In genomic region chr6:551829-552350, GRCh38 we compare ENCODE assay signal across 17 cellular contexts.
A peak's percentile ranks its signal among the peaks of the same experiment; 100 is the strongest.
DNase-seq lines count a peak whose midpoint lies in the region; ATAC-seq, FAIRE-seq and TF ChIP-seq lines count a peak whose summit lies in the region.
"Had no signal": no experiment of that assay in that cellular context is flagged by ENCODE, and none has a peak within 500 bp of the region (broad histone marks: within the 10 kb centered on the region; RNA-seq: fewer than 3 reads in every experiment).

No MANE protein-coding gene starts in this region.

- H2BK15ac ChIP-seq in H1 (ENCODE audit: low read length) = no peak overlapping the region

- no peaks in the 10 kb centered on the region for H3K9me3 ChIP-seq in HUES64 (ENCODE audit: insufficient read depth, low read depth, low read length)
- H3K9me3 ChIP-seq in H1 (ENCODE audit: insufficient read depth in 2 of 2, low read depth in 1 of 2, low read length in 1 of 2) = no peaks in the 10 kb centered on the region
- H3K9me3 ChIP-seq in trophoblast cell (ENCODE audit: insufficient read depth, low read depth, low read length) = no peaks in the 10 kb centered on the region

- FAIRE-seq in H1 (lab: Jason Lieb, UNC) = no peak

- no peaks in the 10 kb centered on the region for H3K23me2 ChIP-seq in H1 (ENCODE audit: low read depth, low read length)

- H2AFZ ChIP-seq in H1 (ENCODE audit: low read length) (no peak overlapping the region), trophoblast cell (ENCODE audit: insufficient read depth, low read length, poor library complexity) (no peak overlapping the region)
- H2AFZ ChIP-seq: GM23248 had no signal

- H3K4ac ChIP-seq in H1 (replicated peaks; ENCODE audit: insufficient read length, low read depth, low read length) = no peak overlapping the region
- H3K4ac ChIP-seq in trophoblast cell (ENCODE audit: low read depth, low read length) = no peak overlapping the region

- H3K4me1 Mint-ChIP-seq in activated T-cell treated with anti-CD3 and anti-CD28 coated beads, Interleukin-2, amount 50 U/mL, for 72 hours (ENCODE audit: low read depth) = peaks cover 67% of the 10 kb centered on the region

- no peaks in the 10 kb centered on the region for H3K79me1 ChIP-seq in H1 (ENCODE audit: low read depth, low read length)
- no peaks in the 10 kb centered on the region for H3K79me1 ChIP-seq in trophoblast cell (ENCODE audit: low read length)

- POLR2A ChIA-PET in H1 (lab: Charles Lee; ENCODE audit: partially characterized antibody) = no interaction called here

- H3K27me3 ChIP-seq in HUES64 (ENCODE audit: insufficient read depth, low read length) (no peaks in the 10 kb centered on the region), H1 (replicated peaks in 1 of 4; ENCODE audit: control insufficient read depth in 3 of 4, extremely low read depth in 1 of 4, insufficient read depth in 3 of 4, low read length in 3 of 4) (no peaks in the 10 kb centered on the region), trophoblast cell (ENCODE audit: insufficient read depth, low read length) (no peaks in the 10 kb centered on the region)

- no peaks in the 10 kb centered on the region for H3K27me3 Mint-ChIP-seq in activated T-cell treated with anti-CD3 and anti-CD28 coated beads, Interleukin-2, amount 50 U/mL, for 72 hours (ENCODE audit: low read depth)
- H3K27me3 Mint-ChIP-seq: CD4-positive, CD25-positive, alpha-beta regulatory T cell; IgD-negative memory B cell had no signal

- no peaks in the 10 kb centered on the region for H3K9me3 Mint-ChIP-seq in activated T-cell treated with anti-CD3 and anti-CD28 coated beads, Interleukin-2, amount 50 U/mL, for 72 hours
- H3K9me3 Mint-ChIP-seq: CD4-positive, CD25-positive, alpha-beta regulatory T cell; IgD-negative memory B cell had no signal

- no peak overlapping the region for H4K91ac ChIP-seq in H1 (replicated peaks; ENCODE audit: insufficient read length, low read length)
- H4K91ac ChIP-seq in trophoblast cell (ENCODE audit: low read depth, low read length) = no peak overlapping the region

- peak overlapping the region in 1 of 2 experiments; percentile 37; a peak in 1 of 4 replicates for H3K4me2 ChIP-seq in H1 (ENCODE audit: insufficient read depth in 1 of 2, low read depth in 2 of 2, low read length in 2 of 2)
- H3K4me2 ChIP-seq in trophoblast cell (ENCODE audit: low read length) = no peak overlapping the region

- H3K9ac ChIP-seq in HUES64 (ENCODE audit: low read depth, low read length) (no peak overlapping the region), H1 (replicated peaks in 1 of 4; ENCODE audit: extremely low read depth in 1 of 4, low read depth in 3 of 4, low read length in 3 of 4) (no peak overlapping the region), trophoblast cell (ENCODE audit: low read length) (no peak overlapping the region)
- H3K9ac ChIP-seq: GM23248 had no signal

- H3K56ac ChIP-seq in H1 (replicated peaks; ENCODE audit: insufficient read length, low read depth, low read length) = no peak overlapping the region

- no peak for DNase-seq in activated T-cell treated with anti-CD3 and anti-CD28 coated beads, Interleukin-2, amount 50 U/mL, for 72 hours
- DNase-seq in activated T-cell treated with anti-CD3 and anti-CD28 coated beads, Interleukin-2, amount 50 U/mL, for 1 hour = no peak
- DNase-seq in H1 (ENCODE audit: low read depth in 1 of 2, low spot score in 2 of 2) (no peak), trophoblast cell (no peak), Ammon's horn (ENCODE audit: low spot score) (no peak), NCI-H2171 (lab: John Stamatoyannopoulos, UW) (no peak)
- DNase-seq: AML-193; Calu3; CD4-positive, CD25-positive, alpha-beta regulatory T cell; DMS79; GF-D8; NCI-H2029; SIG-M5 had no signal

- no peak for TF ChIP-seq EP300 in H1 (IDR thresholded peaks at IDR 0.05; ENCODE audit: borderline replicate concordance in 1 of 2, low read depth in 2 of 2, low read length in 2 of 2)

- peak overlapping the region; percentile 15; the same call in 1 of the 2 replicates for H2BK5ac ChIP-seq in H1 (ENCODE audit: low read depth, low read length)
- H2BK5ac ChIP-seq in trophoblast cell (ENCODE audit: low read depth, low read length, poor library complexity) = no peak overlapping the region

- H3K27ac ChIP-seq in HUES64 (ENCODE audit: low read depth, low read length) (peak overlapping the region; percentile 55), H1 (ENCODE audit: low read depth, low read length) (0 out of 2 replicates have a peak overlapping the region, but pooled peaks have one; percentile 16), trophoblast cell (ENCODE audit: low read depth, low read length) (no peak overlapping the region)
- H3K27ac ChIP-seq: GM23248 had no signal

- H4K8ac ChIP-seq in H1 (ENCODE audit: extremely low read depth, insufficient read depth, low read length) = no peak overlapping the region
- peak overlapping the region; percentile 24 for H4K8ac ChIP-seq in trophoblast cell (ENCODE audit: low read depth, low read length)

- H3K14ac ChIP-seq in H1 (ENCODE audit: insufficient read length) (no peak overlapping the region), trophoblast cell (ENCODE audit: low read length) (peak overlapping the region; percentile 20)

- H4K5ac ChIP-seq in H1 (ENCODE audit: insufficient read length, low read depth, low read length) = no peak overlapping the region

- TF ChIP-seq CTCF in H1 (IDR thresholded peaks at IDR 0.05; ENCODE audit: control extremely low read depth in 1 of 3, insufficient read depth in 1 of 3, low read depth in 1 of 3, low read length in 3 of 3) = no peak

- no peaks in the 10 kb centered on the region for H4K20me1 ChIP-seq in H1 (replicated peaks in 1 of 2; ENCODE audit: control insufficient read depth in 1 of 2, insufficient read depth in 2 of 2, low read length in 2 of 2)

- TF ChIP-seq POLR2A in H1 (IDR thresholded peaks at IDR 0.05; ENCODE audit: control extremely low read depth in 1 of 2, low read depth in 2 of 2, low read length in 2 of 2) = no peak

- 81% methylated on average over 12 of the region's 12 CpGs for WGBS in HUES64
- WGBS in H1 (ENCODE audit: extremely low coverage in 1 of 2, insufficient coverage in 1 of 2, insufficient read length in 1 of 2, insufficient replicate concordance in 2 of 2, low coverage in 1 of 2, low lambda C conversion rate in 2 of 2, missing lambda C conversion rate in 1 of 2), 2 experiments = 84% methylated on average over 12 of the region's 12 CpGs; no CpG with 5 or more reads in 1 of the 2 experiments
- no CpG with 5 or more reads among the region's 12 CpGs for WGBS in trophoblast cell (ENCODE audit: extremely low coverage, insufficient coverage, insufficient read length)

- peak overlapping the region in 1 of 2 donors; percentile 24 for H3K4me3 Mint-ChIP-seq in activated T-cell treated with anti-CD3 and anti-CD28 coated beads, Interleukin-2, amount 50 U/mL, for 72 hours
- H3K4me3 Mint-ChIP-seq: CD4-positive, CD25-positive, alpha-beta regulatory T cell; IgD-negative memory B cell had no signal

- H3K4me1 ChIP-seq in HUES64 (ENCODE audit: insufficient read depth, low read length) = peaks cover 16% of the 10 kb centered on the region; the same call in 1 of the 2 replicates
- peaks cover 7 to 11% (median 9%) of the 10 kb centered on the region in 4 experiments for H3K4me1 ChIP-seq in H1 (replicated peaks in 1 of 4; ENCODE audit: control insufficient read depth in 3 of 4, insufficient read depth in 4 of 4, low read length in 3 of 4)
- peaks cover 10 to 12% of the 10 kb centered on the region in 2 experiments for H3K4me1 ChIP-seq in trophoblast cell (ENCODE audit: control insufficient read depth in 1 of 2, insufficient read depth in 2 of 2, low read length in 2 of 2)

- CTCF ChIA-PET in H1 (lab: Charles Lee; ENCODE audit: partially characterized antibody) = interaction anchor here (0.9 to 1.7 kb wide), 4 partner anchors 8 to 34 kb away, joined by 3 to 4 read pairs (median 3); no protein-coding TSS in a partner anchor

- no peak overlapping the region for H2BK12ac ChIP-seq in H1 (ENCODE audit: low read depth, low read length)
- H2BK12ac ChIP-seq in trophoblast cell (ENCODE audit: low read length) = peak overlapping the region; percentile 31

- peak overlapping the region; percentile 76 for H3K27ac Mint-ChIP-seq in activated T-cell treated with anti-CD3 and anti-CD28 coated beads, Interleukin-2, amount 50 U/mL, for 72 hours

- H3K23ac ChIP-seq in H1 (ENCODE audit: insufficient read length) (no peak overlapping the region), trophoblast cell (ENCODE audit: low read length) (no peak overlapping the region)

- H3K36me3 ChIP-seq in HUES64 (ENCODE audit: insufficient read depth, low read length) = peaks cover 59% of the 10 kb centered on the region
- peaks cover 3 to 44% (median 14%) of the 10 kb centered on the region in 4 experiments; a peak in 7 of 8 replicates for H3K36me3 ChIP-seq in H1 (ENCODE audit: control insufficient read depth in 2 of 4, insufficient read depth in 4 of 4, low read length in 3 of 4)
- H3K36me3 ChIP-seq in trophoblast cell (ENCODE audit: control insufficient read depth in 1 of 2, insufficient read depth in 2 of 2, low read length in 2 of 2) = peaks cover 0 to 8% of the 10 kb centered on the region in 2 experiments

- no peak overlapping the region; the same call in 1 of the 2 replicates for H2AK5ac ChIP-seq in H1 (ENCODE audit: low read depth, low read length)
- H2AK5ac ChIP-seq in trophoblast cell (ENCODE audit: low read length) = peak overlapping the region; percentile 51

- H3K79me2 ChIP-seq in H1 (ENCODE audit: control insufficient read depth in 1 of 2, insufficient read depth in 2 of 2, low read length in 2 of 2) = no peaks in the 10 kb centered on the region
- no peaks in the 10 kb centered on the region for H3K79me2 ChIP-seq in trophoblast cell (ENCODE audit: control insufficient read depth, insufficient read depth, low read length, poor library complexity)

- H3K4me3 ChIP-seq in HUES64 (ENCODE audit: low read length) = no peak overlapping the region
- H3K4me3 ChIP-seq in H1 (ENCODE audit: extremely low read depth in 1 of 4, insufficient read depth in 2 of 4, low read depth in 3 of 4, low read length in 4 of 4) = no peak overlapping the region; a peak in 1 of 8 replicates
- no peak overlapping the region for H3K4me3 ChIP-seq in trophoblast cell (ENCODE audit: low read depth, low read length)
- H3K4me3 ChIP-seq: GM23248 had no signal

- no peak overlapping the region for H2BK20ac ChIP-seq in H1 (ENCODE audit: low read length)

- H2BK120ac ChIP-seq in H1 (replicated peaks; ENCODE audit: low read depth, low read length) (no peak overlapping the region), trophoblast cell (ENCODE audit: insufficient read depth, low read length, poor library complexity) (no peak overlapping the region)

- no peak for ATAC-seq in activated T-cell treated with anti-CD3 and anti-CD28 coated beads, Interleukin-2, amount 50 U/mL, for 72 hours (replicated peaks in 1 of 2)
- no peak for ATAC-seq in GM21529 (IDR thresholded peaks at IDR 0.05; ENCODE audit: unreplicated experiment)

- no peak for TF ChIP-seq RAD21 in H1 (IDR thresholded peaks at IDR 0.05 in 1 of 2, conservative IDR thresholded peaks at IDR 0.05 in 1 of 2; ENCODE audit: low read depth in 2 of 2, low read length in 2 of 2)

- H3K18ac ChIP-seq in H1 (ENCODE audit: extremely low read depth, low read length) (0 out of 2 replicates have a peak overlapping the region, but pooled peaks have one; percentile 22), trophoblast cell (ENCODE audit: low read length) (peak overlapping the region; percentile 30)

- H4K12ac ChIP-seq in trophoblast cell (ENCODE audit: low read depth, low read length) = no peak overlapping the region

- peaks cover 0 to 16% of the 10 kb centered on the region in 2 donors for H3K36me3 Mint-ChIP-seq in activated T-cell treated with anti-CD3 and anti-CD28 coated beads, Interleukin-2, amount 50 U/mL, for 72 hours (ENCODE audit: insufficient read depth in 2 of 2)
